In genomic region chr5:132319975-132320374, GRCh38 we compare ENCODE assay signal across 25 cellular contexts. TPM values are rescaled to one million over a fixed set of nuclear protein-coding genes. Genes with fewer than 3 reads are reported as not detected.
A peak's percentile ranks its signal among the peaks of the same experiment; 100 is the strongest.
DNase-seq lines count a peak whose midpoint lies in the region; ATAC-seq and TF ChIP-seq lines count a peak whose summit lies in the region.
"Had no signal": no experiment of that assay in that cellular context is flagged by ENCODE, and none has a peak within 500 bp of the region (broad histone marks: within the 10 kb centered on the region; RNA-seq: fewer than 3 reads in every experiment).

No MANE protein-coding gene starts in this region.

- 88 to 97% (median 95%) methylated on average over 1 of the region's 1 CpG for whole genome bisulfite sequencing in heart left ventricle, 4 donors

- no peaks in the 10 kb centered on the region for H3K27me3 Mint-ChIP-seq in Calu3 (ENCODE audit: unreplicated experiment)
- H3K27me3 Mint-ChIP-seq: B cell; CD4-positive, alpha-beta T cell had no signal

- no peaks in the 10 kb centered on the region for H3K9me3 Mint-ChIP-seq in Calu3 (ENCODE audit: low read depth, unreplicated experiment)
- H3K9me3 Mint-ChIP-seq: CD4-positive, alpha-beta T cell; CD8-positive, alpha-beta T cell had no signal

- DNase-seq in Right ventricle myocardium inferior (ENCODE audit: missing footprints) (no peak), right atrium auricular region (ENCODE audit: low spot score) (no peak), heart left ventricle (no peak), cardiac septum (ENCODE audit: low spot score) (no peak), left ventricle myocardium superior (no peak), gastrocnemius medialis (no peak), Calu3 (no peak)
- DNase-seq: AML-193; Caco-2; CD4-positive, alpha-beta T cell; CD8-positive, alpha-beta T cell; DMS 273 treated with DMSO at 0.1 percent for 48 hours; DMS153; DMS53; DMS79; DND-41; EL; GDM1 had no signal

- H3K36me3 ChIP-seq in right atrium auricular region, result no peaks in the 10 kb centered on the region
- H3K36me3 ChIP-seq in heart left ventricle, result peaks cover 0 to 5% (median 0%) of the 10 kb centered on the region in 9 donors
- H3K36me3 ChIP-seq in gastrocnemius medialis, result peaks cover 0 to 5% of the 10 kb centered on the region in 2 donors

- no peak overlapping the region for H3K4me3 Mint-ChIP-seq in Calu3 (ENCODE audit: low read depth, unreplicated experiment)
- H3K4me3 Mint-ChIP-seq: B cell; CD4-positive, alpha-beta T cell; CD8-positive, alpha-beta T cell had no signal

- no peaks in the 10 kb centered on the region for H3K4me1 Mint-ChIP-seq in Calu3 (ENCODE audit: low read depth, unreplicated experiment)
- H3K4me1 Mint-ChIP-seq: B cell had no signal

- H3K4me1 ChIP-seq in right atrium auricular region, result no peaks in the 10 kb centered on the region
- H3K4me1 ChIP-seq in heart left ventricle, result peaks cover 0 to 27% (median 1%) of the 10 kb centered on the region in 12 donors
- peaks cover 25 to 38% of the 10 kb centered on the region in 2 donors for H3K4me1 ChIP-seq in gastrocnemius medialis

- TF ChIP-seq CTCF in right atrium auricular region (IDR thresholded peaks at IDR 0.05), result no peak
- TF ChIP-seq CTCF in heart left ventricle (IDR thresholded peaks at IDR 0.05), result no peak
- TF ChIP-seq CTCF in gastrocnemius medialis (IDR thresholded peaks at IDR 0.05 in 4 of 5, conservative IDR thresholded peaks at IDR 0.05 in 1 of 5), result no peak
- no peak for TF ChIP-seq CTCF in Calu3 (IDR thresholded peaks at IDR 0.05; ENCODE audit: unreplicated experiment)

- no TSS peak for BruUV-seq in Calu3 (replicated peaks; lab: Mats Ljungman, UMichigan)

- H3K36me3 Mint-ChIP-seq in Calu3 (ENCODE audit: insufficient read depth, unreplicated experiment), result no peaks in the 10 kb centered on the region

- CTCF ChIA-PET in Calu3 (lab: Charles Lee), result interaction anchor here (0.6 kb wide), 1 partner anchor 493 kb away, joined by 3 read pairs; the partner anchor contains the start of gene SOWAHA

- intact Hi-C loops in Right ventricle myocardium inferior (cut with DNase I), result no loop called here
- intact Hi-C loops in heart left ventricle (cut with DNase I), result no loop called here
- intact Hi-C loops in cardiac septum (cut with DNase I), result no loop called here
- intact Hi-C loops in left ventricle myocardium superior (cut with micrococcal nuclease), result no loop called here
- intact Hi-C loops in gastrocnemius medialis (cut with DNase I; ENCODE audit: low total_unique reads), result no loop called here
- intact Hi-C loops in Calu3 (cut with micrococcal nuclease; ENCODE audit: unreplicated experiment), result no loop called here

- peak; percentile 21 for ATAC-seq in Right ventricle myocardium inferior
- peak in 3 of 4 donors; percentile 10 to 62 (median 39) for ATAC-seq in heart left ventricle
- ATAC-seq in left ventricle myocardium superior, result peak; percentile 63
- no peak for ATAC-seq in gastrocnemius medialis
- ATAC-seq: A549; CD8-positive, alpha-beta T cell; GM12878 had no signal

- peak overlapping the region in 1 of 2 donors; percentile 13 for H3K27ac ChIP-seq in right atrium auricular region
- H3K27ac ChIP-seq in heart left ventricle, result peak overlapping the region in 6 of 12 donors; percentile 5 to 63 (median 34)
- H3K27ac ChIP-seq in gastrocnemius medialis, result peak overlapping the region; percentile 84 to 87 (median 86)
- H3K27ac ChIP-seq: 22Rv1; A549; BLaER1 treated with 17β-estradiol and CSF1 and Interleukin-3, amounts not matched to agents 10 nM and 100 nM; C4-2B had no signal

- in situ Hi-C loops in gastrocnemius medialis (cut with MboI; ENCODE audit: low sequenced_read_pairs in 4 of 4), result no loop called here

- H3K9me3 ChIP-seq in right atrium auricular region (no peaks in the 10 kb centered on the region), heart left ventricle (no peaks in the 10 kb centered on the region), gastrocnemius medialis (no peaks in the 10 kb centered on the region)
- H3K9me3 ChIP-seq: A549; BLaER1 treated with 17β-estradiol and CSF1 and Interleukin-3, amounts not matched to agents 10 nM and 100 nM; Caco-2 had no signal

- TF ChIP-seq POLR2A in heart left ventricle (IDR thresholded peaks at IDR 0.05) (no peak), gastrocnemius medialis (IDR thresholded peaks at IDR 0.05) (no peak)

- H3K27me3 ChIP-seq in right atrium auricular region (no peaks in the 10 kb centered on the region), heart left ventricle (no peaks in the 10 kb centered on the region), gastrocnemius medialis (no peaks in the 10 kb centered on the region)
- H3K27me3 ChIP-seq: BLaER1 treated with 17β-estradiol and CSF1 and Interleukin-3, amounts not matched to agents 10 nM and 100 nM had no signal

- H3K27ac Mint-ChIP-seq in Calu3 (ENCODE audit: unreplicated experiment), result no peak overlapping the region
- H3K27ac Mint-ChIP-seq: B cell; CD4-positive, alpha-beta T cell; CD8-positive, alpha-beta T cell had no signal

- H3K4me3 ChIP-seq in right atrium auricular region (no peak overlapping the region), heart left ventricle (no peak overlapping the region), gastrocnemius medialis (no peak overlapping the region)
- H3K4me3 ChIP-seq: A549; BLaER1 treated with 17β-estradiol and CSF1 and Interleukin-3, amounts not matched to agents 10 nM and 100 nM; GM12878 had no signal

RNA-seq across cellular contexts. Expression of gene SLC22A4, which starts 25.8 kb away (rescaled TPM):
- total RNA-seq in Right ventricle myocardium inferior, result 0.57 TPM
- 1 to 10 TPM; 1.5 to 2.8 TPM for total RNA-seq in right atrium auricular region
- total RNA-seq in heart left ventricle, result 1 to 10 TPM in 8 of 9 donors, under 1 TPM in 1; 0.83 to 4.9 (median 2.2) TPM
- 1 to 10 TPM in 1 of 2 donors, under 1 TPM in 1; 0.30 to 3.7 TPM for polyA plus RNA-seq in heart left ventricle
- 2.2 TPM for total RNA-seq in cardiac septum
- 1.6 TPM for total RNA-seq in left ventricle myocardium superior
- total RNA-seq in gastrocnemius medialis, result 1 to 10 TPM; 5.4 to 6.7 (median 6.2) TPM
- 3.0 and 3.1 TPM in 2 replicates for total RNA-seq in Calu3 (2022)
- total RNA-seq: B cell, G401 had no signal

RNA-seq across cellular contexts. Expression of gene SLC22A5, which starts 49.5 kb away (rescaled TPM):
- 22.3 TPM for total RNA-seq in Right ventricle myocardium inferior
- 10 to 100 TPM in 1 of 2 donors, 1 to 10 TPM in 1; 8.6 to 17.6 TPM for total RNA-seq in right atrium auricular region
- 10 to 100 TPM in 8 of 9 donors, 1 to 10 TPM in 1; 7.5 to 42.5 (median 13.5) TPM for total RNA-seq in heart left ventricle
- polyA plus RNA-seq in heart left ventricle, result 10 to 100 TPM; 11.1 to 50.1 TPM
- total RNA-seq in cardiac septum, result 9.2 TPM
- total RNA-seq in left ventricle myocardium superior, result 26.6 TPM
- 100 to 1,000 TPM in 1 of 4 donors, 10 to 100 TPM in 3; 56.2 to 116 (median 79.2) TPM for total RNA-seq in gastrocnemius medialis
- total RNA-seq in Calu3 (2022), result 24.6 and 25.4 TPM in 2 replicates

Comparison
In these comparisons a context has a peak if more than half of its experiments do, and no peak if none do; other contexts are left out.
1. ATAC-seq: peak in Right ventricle myocardium inferior (single experiment), heart left ventricle (3 of 4) and left ventricle myocardium superior (single experiment); none in gastrocnemius medialis (0 of 2).